Comparison of ENCODE assay signal across 8 cellular contexts in genomic region chr9:137590469-137591383, GRCh38. TPM values are rescaled to one million over a fixed set of nuclear protein-coding genes. Genes with fewer than 3 reads are reported as not detected.
DNase-seq lines count a peak whose midpoint lies in the region; TF ChIP-seq lines count a peak whose summit lies in the region.

Gene ZMYND19 (minus strand): TSS chr9:137590512. CDS start chr9:137590263, 249 bp downstream.

- H3K27ac Mint-ChIP-seq in CD8-positive, alpha-beta memory T cell = peak within 1 kb of the TSS; percentile 84 to 96 (median 94)

- peak within 1 kb of the TSS; percentile 59 for H3K27ac ChIP-seq in CD8-positive, alpha-beta memory T cell (ENCODE audit: low read depth, low read length)
- peak within 1 kb of the TSS; percentile 66 for H3K27ac ChIP-seq in mesodermal cell (ENCODE audit: low read depth, low read length, severe bottlenecking)

- peak; percentile 85 to 91 (median 89) for DNase-seq in CD8-positive, alpha-beta memory T cell
- peak; percentile 100 for DNase-seq in GM20000 (ENCODE audit: low spot score)
- DNase-seq in HT-29 (ENCODE audit: low spot score) = peak; percentile 91
- peak; percentile 89 for DNase-seq in NOMO-1 treated with DMSO at 0.1 percent for 48 hours (lab: John Stamatoyannopoulos, UW; ENCODE audit: unreplicated experiment)
- DNase-seq in stimulated activated CD8-positive, alpha-beta memory T cell treated with anti-CD3 and anti-CD28 coated beads, Interleukin-15, amount 100 ng/mL, for 24 hours (ENCODE audit: low read depth) = peak; percentile 93

- peaks cover 11 to 22% (median 11%) of the 10 kb centered on the region in 3 donors for H3K4me1 Mint-ChIP-seq in CD8-positive, alpha-beta memory T cell

- TF ChIP-seq CTCF in GM20000 (IDR thresholded peaks at IDR 0.05; ENCODE audit: extremely low read depth, missing control alignments) = no peak

- peaks cover 17% of the 10 kb centered on the region for H3K36me3 ChIP-seq in CD8-positive, alpha-beta memory T cell (ENCODE audit: insufficient read depth, low read length)
- H3K36me3 ChIP-seq in endocrine pancreas (ENCODE audit: control insufficient read depth, insufficient read depth, low read length) (no peaks in the 10 kb centered on the region), mesodermal cell (ENCODE audit: control insufficient read depth, insufficient read depth, low read length) (peaks cover 31% of the 10 kb centered on the region)

- no peaks in the 10 kb centered on the region for H3K9me3 Mint-ChIP-seq in CD8-positive, alpha-beta memory T cell

- WGBS in mesodermal cell (ENCODE audit: insufficient coverage in 2 of 2), 2 experiments = 0 to 1% methylated on average over 85 to 111 of the region's 113 CpGs

- H3K36me3 Mint-ChIP-seq in CD8-positive, alpha-beta memory T cell = peaks cover 4 to 31% (median 4%) of the 10 kb centered on the region in 3 donors

- H3K4me3 Mint-ChIP-seq in CD8-positive, alpha-beta memory T cell = peak within 1 kb of the TSS; percentile 91 to 99 (median 95)

- H3K9me3 ChIP-seq in CD8-positive, alpha-beta memory T cell (ENCODE audit: low read length) = no peaks in the 10 kb centered on the region
- H3K9me3 ChIP-seq in endocrine pancreas (ENCODE audit: control insufficient read depth, low read length) (no peaks in the 10 kb centered on the region), mesodermal cell (ENCODE audit: control insufficient read depth, low read length) (no peaks in the 10 kb centered on the region)

- no peaks in the 10 kb centered on the region for H3K27me3 ChIP-seq in CD8-positive, alpha-beta memory T cell (ENCODE audit: insufficient read depth, low read length, poor library complexity, severe bottlenecking)
- H3K27me3 ChIP-seq in endocrine pancreas (ENCODE audit: control insufficient read depth, insufficient read depth, low read length) = no peaks in the 10 kb centered on the region

- POLR2A ChIA-PET in CD8-positive, alpha-beta memory T cell (lab: Charles Lee) = interaction anchor here (0.6 to 1.6 kb wide), 4 partner anchors 12 to 647 kb away, joined by 3 to 8 read pairs (median 6); partner anchors contain the start of genes ARRDC1 and EHMT1
- POLR2A ChIA-PET in activated CD8-positive, alpha-beta memory T cell treated with anti-CD3 and anti-CD28 coated beads for 36 hours (lab: Charles Lee) = interaction anchor here (0.6 to 1.4 kb wide), 5 partner anchors 10 to 39 kb away, joined by 3 to 6 read pairs (median 3); partner anchors contain the start of genes ARRDC1, EHMT1 and MRPL41

- H3K27me3 Mint-ChIP-seq in CD8-positive, alpha-beta memory T cell = no peaks in the 10 kb centered on the region

- CTCF ChIA-PET in CD8-positive, alpha-beta memory T cell (lab: Charles Lee) = interaction anchor here (1.8 to 2.6 kb wide), 2 partner anchors 12 to 28 kb away, joined by 8 read pairs; partner anchors contain the start of genes DPH7 and EHMT1
- CTCF ChIA-PET in activated CD8-positive, alpha-beta memory T cell treated with anti-CD3 and anti-CD28 coated beads for 36 hours (lab: Charles Lee) = interaction anchor here (0.9 to 1.3 kb wide), 3 partner anchors 12 to 145 kb away, joined by 3 read pairs; no protein-coding TSS in a partner anchor

- peaks cover 15% of the 10 kb centered on the region for H3K4me1 ChIP-seq in CD8-positive, alpha-beta memory T cell (ENCODE audit: insufficient read depth, low read length)
- H3K4me1 ChIP-seq in endocrine pancreas (ENCODE audit: control insufficient read depth, insufficient read depth, low read length) = no peaks in the 10 kb centered on the region
- peaks cover 3% of the 10 kb centered on the region for H3K4me1 ChIP-seq in mesodermal cell (ENCODE audit: control insufficient read depth, insufficient read depth, low read length, poor library complexity, severe bottlenecking)

- peak within 1 kb of the TSS; percentile 39 for H3K4me3 ChIP-seq in CD8-positive, alpha-beta memory T cell (ENCODE audit: low read length)
- H3K4me3 ChIP-seq in endocrine pancreas (ENCODE audit: control insufficient read depth, insufficient read depth, low read length) = no peak within 1 kb of the TSS
- H3K4me3 ChIP-seq in mesodermal cell (ENCODE audit: extremely low read depth, insufficient read depth, low read length, poor library complexity, severe bottlenecking) = peak within 1 kb of the TSS; percentile 72

- H3K9ac ChIP-seq in endocrine pancreas (ENCODE audit: control insufficient read depth, insufficient read depth, low read length) = peak within 1 kb of the TSS; percentile 65

RNA-seq across cellular contexts. Expression of gene ZMYND19, which starts in this region (rescaled TPM):
- total RNA-seq in CD8-positive, alpha-beta memory T cell = 10 to 100 TPM; 71.2 to 72.5 TPM
- polyA plus RNA-seq in CD8-positive, alpha-beta memory T cell = 11.2 TPM
- 75.9 and 78.4 TPM in 2 replicates for total RNA-seq in HT-29 (2014; rRNA removed; shearing (Covaris generic))
- 10 to 100 TPM; 75.3 to 76.8 TPM for total RNA-seq in activated CD8-positive, alpha-beta memory T cell treated with anti-CD3 and anti-CD28 coated beads for 36 hours
- 34.4 TPM for polyA plus RNA-seq in mesodermal cell (2013, experiment 1 of 2)
- 25.8 TPM for polyA plus RNA-seq in mesodermal cell (2013, experiment 2 of 2)
